Comparison of ENCODE assay signal across 1 cellular context in the genomic region with DNA sequence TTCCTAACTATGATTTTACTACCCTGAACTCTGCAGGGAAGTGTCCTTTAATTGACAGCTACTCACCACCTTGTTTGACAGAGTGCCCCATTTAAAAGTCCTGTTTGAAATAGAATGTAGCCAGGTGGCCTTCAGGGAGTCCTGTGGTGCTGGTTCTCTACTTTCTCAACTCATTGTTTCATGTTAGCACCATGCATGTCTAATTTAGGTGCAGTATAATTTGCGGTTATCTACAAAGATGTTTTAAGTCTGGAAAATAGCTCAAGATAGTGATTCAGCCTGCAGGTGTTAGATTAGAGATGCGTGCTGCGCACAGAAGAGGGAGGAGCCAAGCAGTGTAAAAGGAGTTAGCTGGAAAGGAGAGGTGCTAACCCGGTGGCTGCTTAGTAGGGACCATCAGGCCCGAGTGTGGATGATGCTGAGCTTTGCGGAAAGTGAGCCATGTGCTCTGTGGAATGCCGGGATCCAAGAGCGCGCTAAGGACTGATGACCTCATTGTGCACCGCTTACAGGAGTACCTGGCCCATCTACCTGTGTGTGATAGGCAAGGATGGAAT.
TF ChIP-seq lines count a peak whose summit lies in the region.

No MANE protein-coding gene starts in this region.

TF ChIP-seq in IMR-90, 13 proteins besides CTCF, POLR2A, EP300 and RAD21:
- TF ChIP-seq SMC3 (IDR thresholded peaks at IDR 0.05; ENCODE audit: low read depth, low read length): no peak
- no peak for TF ChIP-seq CEBPB (IDR thresholded peaks at IDR 0.05; ENCODE audit: low read depth, low read length)
- no peak for TF ChIP-seq BHLHE40 (IDR thresholded peaks at IDR 0.05; ENCODE audit: low read depth, low read length)
- no peak for TF ChIP-seq USF2 (IDR thresholded peaks at IDR 0.05; ENCODE audit: low read depth, low read length)
- TF ChIP-seq, protein P1, sequence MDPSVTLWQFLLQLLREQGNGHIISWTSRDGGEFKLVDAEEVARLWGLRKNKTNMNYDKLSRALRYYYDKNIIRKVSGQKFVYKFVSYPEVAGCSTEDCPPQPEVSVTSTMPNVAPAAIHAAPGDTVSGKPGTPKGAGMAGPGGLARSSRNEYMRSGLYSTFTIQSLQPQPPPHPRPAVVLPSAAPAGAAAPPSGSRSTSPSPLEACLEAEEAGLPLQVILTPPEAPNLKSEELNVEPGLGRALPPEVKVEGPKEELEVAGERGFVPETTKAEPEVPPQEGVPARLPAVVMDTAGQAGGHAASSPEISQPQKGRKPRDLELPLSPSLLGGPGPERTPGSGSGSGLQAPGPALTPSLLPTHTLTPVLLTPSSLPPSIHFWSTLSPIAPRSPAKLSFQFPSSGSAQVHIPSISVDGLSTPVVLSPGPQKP (IDR thresholded peaks at IDR 0.05; ENCODE audit: borderline replicate concordance, low read depth, low read length): no peak
- no peak for TF ChIP-seq MAZ (IDR thresholded peaks at IDR 0.05; ENCODE audit: borderline replicate concordance, low read depth, low read length)
- no peak for TF ChIP-seq RFX5 (IDR thresholded peaks at IDR 0.05; ENCODE audit: low read depth, low read length)
- TF ChIP-seq MAFK (IDR thresholded peaks at IDR 0.05; ENCODE audit: low read depth, low read length): no peak
- no peak for TF ChIP-seq CHD1 (IDR thresholded peaks at IDR 0.05; ENCODE audit: low read depth, low read length)
- no peak for TF ChIP-seq FOS (IDR thresholded peaks at IDR 0.05; ENCODE audit: low read depth, low read length)
- TF ChIP-seq NFE2L2 (IDR thresholded peaks at IDR 0.05; ENCODE audit: low read depth, low read length): no peak
